ENCODE assay signal across 8 cellular contexts in genomic region chr3:89098964-89099585, GRCh38. TPM values are rescaled to one million over a fixed set of nuclear protein-coding genes. Genes with fewer than 3 reads are reported as not detected.
A peak's percentile ranks its signal among the peaks of the same experiment; 100 is the strongest.
DNase-seq lines count a peak whose midpoint lies in the region; ATAC-seq and TF ChIP-seq lines count a peak whose summit lies in the region.

No MANE protein-coding gene starts in this region.

- H3K27ac Mint-ChIP-seq in activated CD4-positive, alpha-beta T cell treated with anti-CD3 and anti-CD28 coated beads, Interleukin-2, amount 10 ng/mL, durations not matched to agents 7 days and 5 days: no peak overlapping the region
- H3K27ac Mint-ChIP-seq in progenitor cell of endocrine pancreas: no peak overlapping the region

- no peak overlapping the region for H3K4me3 Mint-ChIP-seq in activated CD4-positive, alpha-beta T cell treated with anti-CD3 and anti-CD28 coated beads, Interleukin-2, amount 10 ng/mL, durations not matched to agents 7 days and 5 days
- no peak overlapping the region for H3K4me3 Mint-ChIP-seq in progenitor cell of endocrine pancreas (ENCODE audit: low read depth)

- H3K27me3 Mint-ChIP-seq in activated CD4-positive, alpha-beta T cell treated with anti-CD3 and anti-CD28 coated beads, Interleukin-2, amount 10 ng/mL, durations not matched to agents 7 days and 5 days: no peaks in the 10 kb centered on the region
- H3K27me3 Mint-ChIP-seq in progenitor cell of endocrine pancreas: no peaks in the 10 kb centered on the region

- DNase-seq in Caki2 (ENCODE audit: low read depth) (peak; percentile 39), NCI-H2081 (lab: John Stamatoyannopoulos, UW) (peak; percentile 50 to 64), foreskin melanocyte (peak; percentile 53), progenitor cell of endocrine pancreas (ENCODE audit: low spot score, unreplicated experiment) (peak; percentile 23), NCI-H1930 (lab: John Stamatoyannopoulos, UW) (no peak)
- peak; percentile 54 for DNase-seq in activated CD4-positive, alpha-beta T cell treated with anti-CD3 and anti-CD28 coated beads, Interleukin-2, amount 10 ng/mL, durations not matched to agents 7 days and 5 days

- H3K36me3 Mint-ChIP-seq in activated CD4-positive, alpha-beta T cell treated with anti-CD3 and anti-CD28 coated beads, Interleukin-2, amount 10 ng/mL, durations not matched to agents 7 days and 5 days (ENCODE audit: low read depth): no peaks in the 10 kb centered on the region
- no peaks in the 10 kb centered on the region for H3K36me3 Mint-ChIP-seq in progenitor cell of endocrine pancreas (ENCODE audit: insufficient read depth)

- in situ Hi-C loops in Caki2 (cut with HindIII; ENCODE audit: low pct_unique_long_range_greater_than_20kb, low sequenced_read_pairs): no loop called here

- H3K9me3 Mint-ChIP-seq in activated CD4-positive, alpha-beta T cell treated with anti-CD3 and anti-CD28 coated beads, Interleukin-2, amount 10 ng/mL, durations not matched to agents 7 days and 5 days: no peaks in the 10 kb centered on the region
- no peaks in the 10 kb centered on the region for H3K9me3 Mint-ChIP-seq in progenitor cell of endocrine pancreas (ENCODE audit: low read depth)

- CTCF ChIA-PET in activated CD4-positive, alpha-beta T cell treated with anti-CD3 and anti-CD28 coated beads, Interleukin-2, amount 10 ng/mL, durations not matched to agents 7 days and 5 days (lab: Charles Lee): no interaction called here

- H3K4me1 Mint-ChIP-seq in activated CD4-positive, alpha-beta T cell treated with anti-CD3 and anti-CD28 coated beads, Interleukin-2, amount 10 ng/mL, durations not matched to agents 7 days and 5 days: no peaks in the 10 kb centered on the region
- H3K4me1 Mint-ChIP-seq in progenitor cell of endocrine pancreas (ENCODE audit: low read depth): no peaks in the 10 kb centered on the region

- POLR2A ChIA-PET in activated CD4-positive, alpha-beta T cell treated with anti-CD3 and anti-CD28 coated beads, Interleukin-2, amount 10 ng/mL, durations not matched to agents 7 days and 5 days (lab: Charles Lee): no interaction called here

- peak; percentile 96 for TF ChIP-seq CTCF in progenitor cell of endocrine pancreas (IDR thresholded peaks at IDR 0.05; ENCODE audit: unreplicated experiment)

- peak; percentile 97 for ATAC-seq in GM18907 (IDR thresholded peaks at IDR 0.05; ENCODE audit: unreplicated experiment)
- ATAC-seq in HG03025 (IDR thresholded peaks at IDR 0.05; ENCODE audit: low FRiP score, unreplicated experiment): peak; percentile 92

RNA-seq across cellular contexts. Expression of gene EPHA3, which starts 8.3 kb away (rescaled TPM):
- total RNA-seq in Caki2 (2014; rRNA removed; shearing (Covaris generic); ENCODE audit: low replicate concordance): not detected in 2 replicates
- total RNA-seq in activated CD4-positive, alpha-beta T cell treated with anti-CD3 and anti-CD28 coated beads, Interleukin-2, amount 10 ng/mL, durations not matched to agents 7 days and 5 days: not detected
- 0.17 and 0.38 TPM in 2 replicates for total RNA-seq in progenitor cell of endocrine pancreas

Comparison
In these comparisons a context has a peak if more than half of its experiments do, and no peak if none do; other contexts are left out.
1. DNase-seq: peak in Caki2 (single experiment), NCI-H2081 (2 of 2), activated CD4-positive, alpha-beta T cell treated with anti-CD3 and anti-CD28 coated beads, Interleukin-2, amount 10 ng/mL, durations not matched to agents 7 days and 5 days (single experiment), foreskin melanocyte (single experiment) and progenitor cell of endocrine pancreas (single experiment); none in NCI-H1930 (0 of 2).